8 cellular contexts compared by ENCODE assay signal in the genomic region with DNA sequence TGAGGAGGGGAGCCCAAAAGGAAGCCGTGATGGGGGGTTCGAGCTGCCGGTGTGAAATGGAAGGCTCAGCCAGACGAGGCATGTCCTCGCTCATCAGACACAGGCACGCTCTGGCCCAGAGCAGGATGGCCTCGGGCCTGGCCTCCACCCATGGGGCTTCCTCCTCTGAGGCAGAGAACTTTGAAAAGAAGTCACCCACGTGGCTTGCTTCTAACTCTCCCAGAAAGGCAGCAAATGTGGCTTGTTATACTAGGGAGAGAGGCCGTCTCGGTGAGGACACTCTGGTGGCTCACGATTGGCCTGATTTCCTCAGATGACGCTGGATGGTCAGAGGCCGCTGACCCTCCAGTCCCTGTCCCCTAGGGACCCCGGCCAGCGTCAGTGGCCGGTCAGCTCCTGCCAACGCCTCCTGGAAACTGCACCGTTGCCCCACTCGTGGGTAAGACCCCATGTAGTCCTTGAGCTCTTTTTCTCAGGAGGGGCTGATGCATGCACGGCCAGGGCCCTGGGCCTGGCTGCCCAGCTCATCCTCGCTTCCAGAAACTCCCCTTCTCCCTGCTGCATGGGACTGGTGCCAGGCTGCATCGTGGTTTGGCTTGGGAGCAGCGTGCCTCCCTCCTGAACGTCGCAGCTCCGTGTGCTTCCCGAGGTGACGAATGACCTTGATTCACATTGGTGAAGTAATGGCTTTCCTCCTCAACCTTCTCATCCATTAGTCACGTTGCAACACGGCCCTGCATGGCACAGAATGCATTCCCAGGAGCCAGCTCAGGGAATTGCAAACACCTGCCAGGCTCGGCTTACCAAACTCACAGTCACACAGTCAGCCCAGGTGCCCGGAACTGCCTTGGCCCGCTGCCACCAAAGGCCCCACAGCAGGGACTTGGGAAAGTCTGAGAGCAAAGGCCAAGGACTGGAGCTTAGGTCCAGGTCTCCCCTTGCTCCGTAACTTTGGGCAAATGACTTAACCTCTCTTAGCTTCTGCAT. TPM values are rescaled to one million over a fixed set of nuclear protein-coding genes. Genes with fewer than 3 reads are reported as not detected.
DNase-seq lines count a peak whose midpoint lies in the region; ATAC-seq and TF ChIP-seq lines count a peak whose summit lies in the region.

No MANE protein-coding gene starts in this region.

- no CpG with 5 or more reads among the region's 34 CpGs for WGBS in trophoblast cell (ENCODE audit: extremely low coverage, insufficient coverage, insufficient read length)

- H4K12ac ChIP-seq in trophoblast cell (ENCODE audit: low read depth, low read length), result no peak overlapping the region

- H2BK120ac ChIP-seq in trophoblast cell (ENCODE audit: insufficient read depth, low read length, poor library complexity), result peak overlapping the region; percentile 9

- TF ChIP-seq CTCF in epithelial cell of proximal tubule (conservative IDR thresholded peaks at IDR 0.05; ENCODE audit: low read depth, low read length), result no peak

- no peak overlapping the region for H3K9ac ChIP-seq in trophoblast cell (ENCODE audit: low read length)

- H3K9me3 ChIP-seq in trophoblast cell (ENCODE audit: insufficient read depth, low read depth, low read length), result no peaks in the 10 kb centered on the region

- peaks cover 7% of the 10 kb centered on the region for H3K79me1 ChIP-seq in trophoblast cell (ENCODE audit: low read length)

- no peak overlapping the region for H3K23ac ChIP-seq in trophoblast cell (ENCODE audit: low read length)

- H4K91ac ChIP-seq in trophoblast cell (ENCODE audit: low read depth, low read length), result no peak overlapping the region

- H2BK5ac ChIP-seq in trophoblast cell (ENCODE audit: low read depth, low read length, poor library complexity), result no peak overlapping the region

- peaks cover 18 to 25% of the 10 kb centered on the region in 2 experiments for H3K4me1 ChIP-seq in trophoblast cell (ENCODE audit: control insufficient read depth in 1 of 2, insufficient read depth in 2 of 2, low read length in 2 of 2)

- no peaks in the 10 kb centered on the region for H3K36me3 ChIP-seq in trophoblast cell (ENCODE audit: control insufficient read depth in 1 of 2, insufficient read depth in 2 of 2, low read length in 2 of 2)

- H3K18ac ChIP-seq in trophoblast cell (ENCODE audit: low read length), result no peak overlapping the region

- no peak overlapping the region for H3K4me2 ChIP-seq in trophoblast cell (ENCODE audit: low read length)

- H3K4ac ChIP-seq in trophoblast cell (ENCODE audit: low read depth, low read length), result no peak overlapping the region

- H2AK5ac ChIP-seq in trophoblast cell (ENCODE audit: low read length), result no peak overlapping the region

- peak overlapping the region; percentile 7 for H2BK12ac ChIP-seq in trophoblast cell (ENCODE audit: low read length)

- ATAC-seq in HG03097 (IDR thresholded peaks at IDR 0.05; ENCODE audit: low FRiP score, unreplicated experiment) (no peak), GM19397 (IDR thresholded peaks at IDR 0.05; ENCODE audit: unreplicated experiment) (no peak)

- H3K4me3 ChIP-seq in epithelial cell of proximal tubule (ENCODE audit: low read depth, low read length), result no peak overlapping the region
- no peak overlapping the region for H3K4me3 ChIP-seq in trophoblast cell (ENCODE audit: low read depth, low read length)

- H3K27ac ChIP-seq in trophoblast cell (ENCODE audit: low read depth, low read length), result no peak overlapping the region

- no peak overlapping the region for H3K14ac ChIP-seq in trophoblast cell (ENCODE audit: low read length)

- no peaks in the 10 kb centered on the region for H3K79me2 ChIP-seq in trophoblast cell (ENCODE audit: control insufficient read depth, insufficient read depth, low read length, poor library complexity)

- no peak overlapping the region for H4K8ac ChIP-seq in trophoblast cell (ENCODE audit: low read depth, low read length)

- H3K27me3 ChIP-seq in trophoblast cell (ENCODE audit: insufficient read depth, low read length), result no peaks in the 10 kb centered on the region

- peak; percentile 92 for DNase-seq in DMS79 treated with DMSO at 0.1 percent for 48 hours (lab: John Stamatoyannopoulos, UW)
- DNase-seq in NCI-H345 treated with DMSO at 0.1 percent for 48 hours (lab: John Stamatoyannopoulos, UW; ENCODE audit: unreplicated experiment), result peak; percentile 72
- DNase-seq in epithelial cell of proximal tubule (ENCODE audit: low read depth), result peak; percentile 93
- peak; percentile 78 to 90 for DNase-seq in trophoblast cell
- no peak for DNase-seq in activated gamma-delta T cell (lab: John Stamatoyannopoulos, UW)
- no peak for DNase-seq in activated naive CD4-positive, alpha-beta T cell treated with Interleukin-2 at 50 U/mL for 16 hours

- no peak overlapping the region for H2AFZ ChIP-seq in trophoblast cell (ENCODE audit: insufficient read depth, low read length, poor library complexity)

RNA-seq across cellular contexts. Expression of a gene that starts 58.8 kb away (rescaled TPM):
- 101 and 123 TPM in 2 replicates for total RNA-seq in epithelial cell of proximal tubule
- 92.6 and 96.4 TPM in 2 replicates for polyA plus RNA-seq in trophoblast cell (2013)

Comparison
In these comparisons a context has a peak if more than half of its experiments do, and no peak if none do; other contexts are left out.
1. DNase-seq: peak in DMS79 treated with DMSO at 0.1 percent for 48 hours (single experiment), NCI-H345 treated with DMSO at 0.1 percent for 48 hours (single experiment), epithelial cell of proximal tubule (single experiment) and trophoblast cell (2 of 2); none in activated gamma-delta T cell (single experiment) and activated naive CD4-positive, alpha-beta T cell treated with Interleukin-2 at 50 U/mL for 16 hours (single experiment).